In the genomic region with DNA sequence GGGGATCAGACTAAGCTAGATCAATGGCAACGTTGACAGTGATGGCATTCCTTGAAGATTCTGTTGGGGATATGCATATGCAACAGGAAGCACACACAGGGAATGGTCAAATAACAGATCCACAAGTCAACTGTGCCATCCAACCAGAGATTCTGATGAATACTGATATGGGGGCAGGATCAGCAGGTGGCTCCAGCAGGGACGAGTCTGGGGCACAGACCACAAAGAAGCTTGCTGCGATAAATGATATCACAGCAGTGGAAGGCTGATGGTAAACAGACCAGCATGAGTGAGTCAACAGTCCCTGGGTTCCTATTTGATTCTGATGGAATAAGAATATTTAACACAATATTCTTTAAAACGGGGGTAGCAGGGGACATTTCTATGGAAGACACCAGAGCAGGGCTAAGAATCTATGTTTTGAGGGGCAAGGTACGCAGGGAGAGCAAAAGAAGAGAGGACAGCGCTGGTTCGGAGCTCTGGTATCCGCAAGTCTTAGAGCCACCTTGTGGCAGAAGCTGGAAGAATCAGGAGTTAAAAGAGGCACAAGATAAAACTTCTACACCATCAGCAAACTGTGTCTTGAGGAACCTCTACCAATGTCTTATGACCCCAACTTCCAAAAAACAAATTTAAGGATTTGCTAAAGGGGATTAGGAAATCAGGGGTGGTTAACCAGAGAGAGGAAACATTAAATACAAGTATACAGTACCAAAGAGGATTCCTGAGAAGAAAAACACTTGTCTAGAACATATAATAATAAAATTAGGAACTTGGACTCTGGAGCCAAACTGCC, we compare ENCODE assay signal across 8 cellular contexts. TPM values are rescaled to one million over a fixed set of nuclear protein-coding genes. Genes with fewer than 3 reads are reported as not detected.
DNase-seq lines count a peak whose midpoint lies in the region; ATAC-seq and TF ChIP-seq lines count a peak whose summit lies in the region.
"Not testable (repeated sequence)": the region's sequence is repeated elsewhere in the genome, so short reads cannot be mapped to it uniquely, and the experiment has no call there.

No MANE protein-coding gene starts in this region.

- BruUV-seq in OCI-LY7 (replicated peaks; lab: Mats Ljungman, UMichigan), result not testable (repeated sequence)

- H3K4me2 ChIP-seq in OCI-LY7 (ENCODE audit: low read length), result not testable (repeated sequence)
- peak overlapping the region; percentile 65 for H3K4me2 ChIP-seq in skeletal muscle satellite cell (ENCODE audit: low read length)

- DNase-seq in OCI-LY7 (ENCODE audit: low spot score); coronary artery (ENCODE audit: low spot score): not testable (repeated sequence)
- DNase-seq in activated CD8-positive, alpha-beta T cell treated with anti-CD3 and anti-CD28 coated beads for 36 hours, result peak; percentile 74
- peak in 1 of 2 donors; percentile 27 for DNase-seq in left colon

- not testable (repeated sequence) for H3K36me3 Mint-ChIP-seq in activated CD8-positive, alpha-beta T cell treated with anti-CD3 and anti-CD28 coated beads for 36 hours (ENCODE audit: low read depth)

- peak; percentile 70 for TF ChIP-seq CTCF in OCI-LY7 (conservative IDR thresholded peaks at IDR 0.05; ENCODE audit: low read length)
- peak; percentile 37 for TF ChIP-seq CTCF in activated CD8-positive, alpha-beta T cell treated with anti-CD3 and anti-CD28 coated beads for 36 hours (IDR thresholded peaks at IDR 0.05)
- not testable (repeated sequence) for TF ChIP-seq CTCF in coronary artery (IDR thresholded peaks at IDR 0.05)

- CTCF ChIA-PET in OCI-LY7 (lab: Charles Lee; ENCODE audit: unreplicated experiment), result not testable (repeated sequence)
- CTCF ChIA-PET in activated CD8-positive, alpha-beta T cell treated with anti-CD3 and anti-CD28 coated beads for 36 hours (lab: Charles Lee), result interaction anchor here (0.7 to 3.1 kb wide), 23 partner anchors 9 to 533 kb away, joined by 3 to 44 read pairs (median 5); a partner anchor contains a TSS

- intact Hi-C loops in OCI-LY7 (cut with micrococcal nuclease; ENCODE audit: unreplicated experiment); activated CD8-positive, alpha-beta T cell treated with anti-CD3 and anti-CD28 coated beads for 36 hours (cut with micrococcal nuclease); left colon (cut with DNase I, micrococcal nuclease): not testable (repeated sequence)

- H3K4me3 ChIP-seq in ACC112 (ENCODE audit: low read depth, low read length) (peak overlapping the region; percentile 66), coronary artery (peak overlapping the region; percentile 46)
- H3K4me3 ChIP-seq in OCI-LY7 (ENCODE audit: low read depth, low read length, poor library complexity, severe bottlenecking); skeletal muscle satellite cell (ENCODE audit: low read length): not testable (repeated sequence)

- not testable (repeated sequence) for H3K27me3 ChIP-seq in ACC112 (ENCODE audit: insufficient read depth, low read length); skeletal muscle satellite cell (ENCODE audit: control insufficient read depth, insufficient read depth, low read length)

- peak; percentile 61 for ATAC-seq in GM18498 (IDR thresholded peaks at IDR 0.05; ENCODE audit: unreplicated experiment)
- peak; percentile 32 for ATAC-seq in HG03175 (IDR thresholded peaks at IDR 0.05; ENCODE audit: unreplicated experiment)
- peak; percentile 84 for ATAC-seq in activated CD8-positive, alpha-beta T cell treated with anti-CD3 and anti-CD28 coated beads for 36 hours
- peak; percentile 47 for ATAC-seq in left colon

- peak overlapping the region; percentile 59 for H3K4me3 Mint-ChIP-seq in activated CD8-positive, alpha-beta T cell treated with anti-CD3 and anti-CD28 coated beads for 36 hours

- not testable (repeated sequence) for H3K36me3 ChIP-seq in ACC112 (ENCODE audit: insufficient read depth, low read length); OCI-LY7 (ENCODE audit: insufficient read depth, low read length); skeletal muscle satellite cell (ENCODE audit: insufficient read depth, low read length)

- H3K4me1 Mint-ChIP-seq in activated CD8-positive, alpha-beta T cell treated with anti-CD3 and anti-CD28 coated beads for 36 hours (ENCODE audit: low read depth), result not testable (repeated sequence)

- not testable (repeated sequence) for H4K20me1 ChIP-seq in OCI-LY7 (ENCODE audit: insufficient read depth, low read length)

- not testable (repeated sequence) for H3K4me1 ChIP-seq in ACC112 (ENCODE audit: control insufficient read depth, insufficient read depth, low read length, unreplicated experiment); OCI-LY7 (ENCODE audit: insufficient read depth, low read length, poor library complexity, severe bottlenecking); skeletal muscle satellite cell (ENCODE audit: control insufficient read depth, insufficient read depth, low read length)

- H3K9me3 ChIP-seq in OCI-LY7 (ENCODE audit: low read length); skeletal muscle satellite cell (replicated peaks; ENCODE audit: low read length): not testable (repeated sequence)

- H3K27me3 Mint-ChIP-seq in activated CD8-positive, alpha-beta T cell treated with anti-CD3 and anti-CD28 coated beads for 36 hours, result not testable (repeated sequence)

- H3K9ac ChIP-seq in skeletal muscle satellite cell (ENCODE audit: low read depth, low read length), result not testable (repeated sequence)

- not testable (repeated sequence) for H3K9me3 Mint-ChIP-seq in activated CD8-positive, alpha-beta T cell treated with anti-CD3 and anti-CD28 coated beads for 36 hours

- H3K79me2 ChIP-seq in ACC112 (ENCODE audit: control insufficient read depth, insufficient read depth, low read length, unreplicated experiment); OCI-LY7 (ENCODE audit: insufficient read depth, low read depth, low read length): not testable (repeated sequence)

- H3K27ac ChIP-seq in ACC112 (ENCODE audit: low read depth, low read length); OCI-LY7 (ENCODE audit: low read depth, low read length, poor library complexity, severe bottlenecking); coronary artery: not testable (repeated sequence)

- not testable (repeated sequence) for H3K27ac Mint-ChIP-seq in activated CD8-positive, alpha-beta T cell treated with anti-CD3 and anti-CD28 coated beads for 36 hours

- H2AFZ ChIP-seq in ACC112 (ENCODE audit: low read length, unreplicated experiment), result peak overlapping the region; percentile 68
- H2AFZ ChIP-seq in OCI-LY7 (ENCODE audit: low read length), result not testable (repeated sequence)

- POLR2A ChIA-PET in OCI-LY7 (lab: Charles Lee), result interaction anchor here (0.7 kb wide), 1 partner anchor 694 kb away, joined by 3 read pairs; no protein-coding TSS in a partner anchor
- POLR2A ChIA-PET in activated CD8-positive, alpha-beta T cell treated with anti-CD3 and anti-CD28 coated beads for 36 hours (lab: Charles Lee), result not testable (repeated sequence)

- H3K9me2 ChIP-seq in OCI-LY7 (ENCODE audit: insufficient read depth, low read length), result not testable (repeated sequence)

RNA-seq across cellular contexts. Expression of a gene that starts 25.3 kb away (rescaled TPM):
- total RNA-seq in OCI-LY7 (2014; rRNA removed; shearing (Covaris generic)), result not detected in 2 replicates
- total RNA-seq in OCI-LY7 (2022) (1.8 and 3.3 TPM in 2 replicates), left colon (10 to 100 TPM; 30.0 to 34.1 TPM)
- total RNA-seq in activated CD8-positive, alpha-beta T cell treated with anti-CD3 and anti-CD28 coated beads for 36 hours, result 10 to 100 TPM; 11.1 to 12.7 TPM
- 16.2 and 20.1 TPM in 2 replicates for total RNA-seq in skeletal muscle satellite cell (2012; rRNA removed)

Comparison
In these comparisons a context has a peak if more than half of its experiments do, and no peak if none do; other contexts are left out.
1. ATAC-seq: peak in every context shown above with its lines; median percentile 84 in activated CD8-positive, alpha-beta T cell treated with anti-CD3 and anti-CD28 coated beads for 36 hours; 61 in GM18498; 47 in left colon; 32 in HG03175.